11 cellular contexts compared by ENCODE assay signal in the genomic region with DNA sequence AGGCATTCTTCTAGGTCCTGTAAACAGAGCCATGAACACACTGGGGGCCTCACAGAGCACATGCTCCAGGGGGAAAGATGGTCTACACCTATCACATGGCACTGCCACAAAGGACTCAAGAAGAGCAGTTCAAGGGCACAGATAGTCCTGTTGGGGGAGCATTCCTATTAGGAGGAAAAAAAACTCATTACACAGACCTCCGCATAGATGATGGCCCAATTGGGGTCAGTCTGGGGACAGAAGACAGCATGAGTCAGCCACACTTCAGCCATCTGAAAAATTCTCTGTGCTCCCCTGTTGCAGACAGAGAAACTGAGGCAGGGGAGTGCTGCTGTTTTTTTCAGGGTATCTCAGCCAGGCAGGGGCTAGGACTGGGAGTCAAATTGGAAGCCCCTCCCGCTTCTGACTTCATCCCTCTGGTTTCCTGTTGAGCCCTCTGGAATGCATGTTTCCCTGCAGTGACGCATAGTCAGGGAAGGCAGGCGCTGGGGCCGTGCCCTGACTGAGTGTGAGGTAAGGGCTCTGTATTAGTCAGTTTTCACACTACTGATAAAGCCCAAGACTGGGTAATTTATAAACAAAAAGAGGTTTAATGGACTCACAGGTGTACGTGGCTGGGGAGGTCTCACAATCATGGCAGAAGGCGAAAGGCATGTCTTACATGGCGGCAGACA.
A peak's percentile ranks its signal among the peaks of the same experiment; 100 is the strongest.
DNase-seq lines count a peak whose midpoint lies in the region; ATAC-seq and TF ChIP-seq lines count a peak whose summit lies in the region.
"Had no signal": no experiment of that assay in that cellular context is flagged by ENCODE, and none has a peak within 500 bp of the region (broad histone marks: within the 10 kb centered on the region; RNA-seq: fewer than 3 reads in every experiment).

No MANE protein-coding gene starts in this region.

- peak overlapping the region; percentile 84 for H3K27ac ChIP-seq in SJSA1
- H3K27ac ChIP-seq: cardiac muscle cell had no signal

- H3K27me3 Mint-ChIP-seq in osteocyte (ENCODE audit: unreplicated experiment) = no peaks in the 10 kb centered on the region

- H3K4me3 ChIP-seq in SJSA1 (no peak overlapping the region), fibroblast of pulmonary artery (replicated peaks; ENCODE audit: low read depth, low read length) (no peak overlapping the region)
- H3K4me3 ChIP-seq: cardiac muscle cell had no signal

- ATAC-seq in HG03025 (IDR thresholded peaks at IDR 0.05; ENCODE audit: low FRiP score, unreplicated experiment) = no peak

- H3K27me3 ChIP-seq in SJSA1 (replicated peaks) = no peaks in the 10 kb centered on the region
- H3K27me3 ChIP-seq: cardiac muscle cell had no signal

- H3K4me1 ChIP-seq in SJSA1 (replicated peaks) = peaks cover 22% of the 10 kb centered on the region

- no peak overlapping the region for H3K4me3 Mint-ChIP-seq in osteocyte (ENCODE audit: unreplicated experiment)

- no peaks in the 10 kb centered on the region for H3K36me3 Mint-ChIP-seq in osteocyte (ENCODE audit: unreplicated experiment)

- H3K36me3 ChIP-seq in SJSA1 = no peaks in the 10 kb centered on the region
- H3K36me3 ChIP-seq: cardiac muscle cell had no signal

- H3K9me3 Mint-ChIP-seq in osteocyte (ENCODE audit: unreplicated experiment) = no peaks in the 10 kb centered on the region

- peak overlapping the region; percentile 42 for H3K27ac Mint-ChIP-seq in osteocyte (ENCODE audit: unreplicated experiment)

- TF ChIP-seq CTCF in fibroblast of pulmonary artery (IDR thresholded peaks at IDR 0.05; ENCODE audit: low read length, missing control alignments) = no peak
- no peak for TF ChIP-seq CTCF in osteocyte (IDR thresholded peaks at IDR 0.05)

- DNase-seq in Daoy (ENCODE audit: low read depth) (peak; percentile 97), SJSA1 (ENCODE audit: low read depth in 1 of 2, low spot score in 2 of 2) (peak; percentile 89 to 90), fibroblast of pulmonary artery (ENCODE audit: low read depth) (peak; percentile 97), osteocyte (ENCODE audit: extremely low spot score, unreplicated experiment) (no peak), HUDEP-2 (lab: John Stamatoyannopoulos, UW; ENCODE audit: unreplicated experiment in 76 of 76) (no peak), superior temporal gyrus (ENCODE audit: extremely low spot score) (no peak), NCI-H1048 (lab: John Stamatoyannopoulos, UW) (no peak)
- DNase-seq: activated CD4-positive, CD25-positive, alpha-beta regulatory T cell treated with anti-CD3 and anti-CD28 coated beads, Interleukin-2, amount 50 U/mL, for 72 hours; NCI-H510A treated with DMSO at 0.1 percent for 48 hours had no signal

- H3K9me3 ChIP-seq in SJSA1 (replicated peaks) = peaks cover 6% of the 10 kb centered on the region

- H3K4me1 Mint-ChIP-seq in osteocyte (ENCODE audit: unreplicated experiment) = peaks cover 17% of the 10 kb centered on the region

Comparison
In these comparisons a context has a peak if more than half of its experiments do, and no peak if none do; other contexts are left out.
1. DNase-seq: peak in Daoy (single experiment), SJSA1 (2 of 2) and fibroblast of pulmonary artery (single experiment); none in osteocyte (single experiment), HUDEP-2 (0 of 76), superior temporal gyrus (single experiment) and NCI-H1048 (single experiment).